Comparison of ENCODE assay signal across 12 cellular contexts in the genomic region with DNA sequence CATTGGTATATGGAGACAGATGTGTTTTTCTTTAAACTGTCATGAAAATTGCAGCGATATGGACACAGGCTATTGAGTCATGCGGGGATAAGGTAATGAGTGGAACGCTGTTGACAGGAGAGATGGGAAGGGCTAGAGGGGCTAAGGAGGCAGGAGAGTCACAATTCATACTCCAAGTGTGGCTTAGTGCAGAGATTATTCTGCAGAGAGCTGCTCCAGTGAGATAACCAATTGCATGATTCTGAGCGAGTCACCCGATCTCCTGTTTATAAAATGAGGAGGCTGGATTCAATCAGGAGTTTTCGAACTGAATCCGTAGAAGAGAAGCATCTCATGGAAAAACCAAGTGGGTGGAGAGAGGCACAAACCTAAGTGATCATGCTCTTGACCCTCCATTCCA.
DNase-seq lines count a peak whose midpoint lies in the region; ATAC-seq, FAIRE-seq and TF ChIP-seq lines count a peak whose summit lies in the region.
"Had no signal": no experiment of that assay in that cellular context is flagged by ENCODE, and none has a peak within 500 bp of the region (broad histone marks: within the 10 kb centered on the region; RNA-seq: fewer than 3 reads in every experiment).

No MANE protein-coding gene starts in this region.

- H2AFZ ChIP-seq in PC-3 (ENCODE audit: low read length) = no peak overlapping the region; the same call in 1 of the 2 replicates
- peak overlapping the region; percentile 10 for H2AFZ ChIP-seq in endothelial cell of umbilical vein (ENCODE audit: low read depth, low read length)

- H3K9me2 ChIP-seq in PC-3 (replicated peaks; ENCODE audit: low read length) = no peaks in the 10 kb centered on the region; the same call in 1 of the 2 replicates

- no peak for TF ChIP-seq POLR2A in endothelial cell of umbilical vein (IDR thresholded peaks at IDR 0.05; ENCODE audit: low read depth, low read length)

- POLR2A ChIA-PET in CD8-positive, alpha-beta memory T cell (lab: Charles Lee) = no interaction called here
- POLR2A ChIA-PET in PC-3 (lab: Charles Lee; ENCODE audit: unreplicated experiment) = no interaction called here
- POLR2A ChIA-PET in endothelial cell of umbilical vein (lab: Charles Lee) = no interaction called here
- POLR2A ChIA-PET in naive thymus-derived CD8-positive, alpha-beta T cell (lab: Charles Lee) = no interaction called here

- peak overlapping the region; percentile 39; the same call in 1 of the 2 replicates for H3K4me2 ChIP-seq in PC-3 (ENCODE audit: low read length)
- H3K4me2 ChIP-seq in endothelial cell of umbilical vein (ENCODE audit: insufficient read depth, low read length) = no peak overlapping the region

- intact Hi-C loops in PC-3 (cut with micrococcal nuclease) = no loop called here
- intact Hi-C loops in endothelial cell of umbilical vein (cut with micrococcal nuclease) = no loop called here
- intact Hi-C loops in Right ventricle myocardium superior (cut with DNase I) = no loop called here

- no peak for FAIRE-seq in endothelial cell of umbilical vein (lab: Jason Lieb, UNC)
- FAIRE-seq in urothelium cell line (lab: Jason Lieb, UNC) = no peak

- peaks cover 8 to 24% (median 11%) of the 10 kb centered on the region in 3 donors for H3K36me3 Mint-ChIP-seq in CD8-positive, alpha-beta memory T cell
- H3K36me3 Mint-ChIP-seq in naive thymus-derived CD8-positive, alpha-beta T cell = peaks cover 0 to 24% (median 15%) of the 10 kb centered on the region in 3 donors

- peaks cover 11 to 22% (median 18%) of the 10 kb centered on the region in 5 donors for H3K9me3 Mint-ChIP-seq in CD8-positive, alpha-beta memory T cell
- H3K9me3 Mint-ChIP-seq in naive thymus-derived CD8-positive, alpha-beta T cell = peaks cover 8 to 34% (median 23%) of the 10 kb centered on the region in 9 donors

- no peaks in the 10 kb centered on the region for H3K27me3 ChIP-seq in CD8-positive, alpha-beta memory T cell (ENCODE audit: insufficient read depth, low read length, poor library complexity, severe bottlenecking)
- H3K27me3 ChIP-seq in PC-3 (ENCODE audit: low read length) = no peaks in the 10 kb centered on the region
- no peaks in the 10 kb centered on the region for H3K27me3 ChIP-seq in endothelial cell of umbilical vein (ENCODE audit: control insufficient read depth in 2 of 2, insufficient read depth in 2 of 2, low read length in 2 of 2)
- H3K27me3 ChIP-seq in BE2C = no peaks in the 10 kb centered on the region
- H3K27me3 ChIP-seq: colonic mucosa, suprapubic skin had no signal

- no peak for DNase-seq in CD8-positive, alpha-beta memory T cell
- peak; percentile 63 for DNase-seq in PC-3
- DNase-seq in endothelial cell of umbilical vein (ENCODE audit: low read depth, low spot score) = no peak
- DNase-seq in naive thymus-derived CD8-positive, alpha-beta T cell = no peak
- no peak for DNase-seq in BE2C
- no peak for DNase-seq in urothelium cell line (ENCODE audit: low spot score)
- no peak for DNase-seq in Right ventricle myocardium superior
- DNase-seq: activated CD4-positive, alpha-beta T cell treated with anti-CD3 and anti-CD28 coated beads, Interleukin-2, amount 50 U/mL, for 48 hours; activated naive CD4-positive, alpha-beta T cell; colonic mucosa had no signal

- ATAC-seq in PC-3 (peak; percentile 11; the same call in 1 of the 2 replicates), GM18909 (IDR thresholded peaks at IDR 0.05; ENCODE audit: poor library complexity, unreplicated experiment) (no peak), Right ventricle myocardium superior (ENCODE audit: poor library complexity) (no peak)
- no peak for ATAC-seq in naive thymus-derived CD8-positive, alpha-beta T cell

- no peaks in the 10 kb centered on the region for H3K9me3 ChIP-seq in CD8-positive, alpha-beta memory T cell (ENCODE audit: low read length)
- H3K9me3 ChIP-seq in PC-3 (ENCODE audit: low read length) (no peaks in the 10 kb centered on the region), endothelial cell of umbilical vein (replicated peaks; ENCODE audit: control insufficient read depth, insufficient read depth, low read length) (no peaks in the 10 kb centered on the region), BE2C (peaks cover 6% of the 10 kb centered on the region; the same call in 1 of the 2 replicates)
- H3K9me3 ChIP-seq: colonic mucosa, suprapubic skin had no signal

- H3F3A ChIP-seq in PC-3 (ENCODE audit: low read length, unreplicated experiment) = peaks cover 5% of the 10 kb centered on the region

- peaks cover 31 to 56% (median 55%) of the 10 kb centered on the region in 3 donors for H3K4me1 Mint-ChIP-seq in CD8-positive, alpha-beta memory T cell
- peaks cover 17 to 61% (median 30%) of the 10 kb centered on the region in 4 donors for H3K4me1 Mint-ChIP-seq in naive thymus-derived CD8-positive, alpha-beta T cell

- no peak overlapping the region for H3K4me3 ChIP-seq in CD8-positive, alpha-beta memory T cell (ENCODE audit: low read length)
- H3K4me3 ChIP-seq in PC-3 (ENCODE audit: low read length) (no peak overlapping the region), endothelial cell of umbilical vein (replicated peaks in 1 of 3; ENCODE audit: insufficient read depth in 1 of 3, low read depth in 1 of 3, low read length in 3 of 3) (no peak overlapping the region), BE2C (ENCODE audit: low read depth, low read length) (no peak overlapping the region)
- H3K4me3 ChIP-seq: colonic mucosa, suprapubic skin had no signal

- H3K9ac ChIP-seq in PC-3 (ENCODE audit: low read length) (no peak overlapping the region), endothelial cell of umbilical vein (replicated peaks; ENCODE audit: extremely low read depth, insufficient read depth, low read length) (no peak overlapping the region)

- CTCF ChIA-PET in CD8-positive, alpha-beta memory T cell (lab: Charles Lee) = interaction anchor here (2.5 to 3.4 kb wide), 2 partner anchors 11 to 1214 kb away, joined by 5 to 13 read pairs; no protein-coding TSS in a partner anchor
- CTCF ChIA-PET in PC-3 (lab: Charles Lee) = no interaction called here
- CTCF ChIA-PET in endothelial cell of umbilical vein (lab: Charles Lee) = no interaction called here

- no peaks in the 10 kb centered on the region for H3K79me2 ChIP-seq in PC-3 (ENCODE audit: low read length)
- H3K79me2 ChIP-seq in endothelial cell of umbilical vein (ENCODE audit: control insufficient read depth, insufficient read depth, low read length) = no peaks in the 10 kb centered on the region

- H3K36me3 ChIP-seq in CD8-positive, alpha-beta memory T cell (ENCODE audit: insufficient read depth, low read length) = no peaks in the 10 kb centered on the region
- H3K36me3 ChIP-seq in PC-3 (ENCODE audit: low read depth, low read length) = no peaks in the 10 kb centered on the region
- H3K36me3 ChIP-seq in endothelial cell of umbilical vein (ENCODE audit: control insufficient read depth in 2 of 2, extremely low read depth in 1 of 2, insufficient read depth in 2 of 2, low read length in 2 of 2) = no peaks in the 10 kb centered on the region
- no peaks in the 10 kb centered on the region for H3K36me3 ChIP-seq in BE2C
- H3K36me3 ChIP-seq: colonic mucosa, suprapubic skin had no signal

- no peak for TF ChIP-seq CTCF in PC-3 (conservative IDR thresholded peaks at IDR 0.05; ENCODE audit: low read depth, low read length)
- TF ChIP-seq CTCF in endothelial cell of umbilical vein (IDR thresholded peaks at IDR 0.05; ENCODE audit: extremely low read depth in 1 of 2, insufficient read depth in 1 of 2, low read depth in 1 of 2, low read length in 2 of 2) = no peak
- TF ChIP-seq CTCF in BE2C (IDR thresholded peaks at IDR 0.05; ENCODE audit: low read depth, low read length) = no peak

- no peak overlapping the region for H3K27ac ChIP-seq in CD8-positive, alpha-beta memory T cell (ENCODE audit: low read depth, low read length)
- H3K27ac ChIP-seq in PC-3 (ENCODE audit: low read length) (peak overlapping the region; percentile 61), endothelial cell of umbilical vein (ENCODE audit: insufficient read depth, low read depth, low read length) (no peak overlapping the region)
- H3K27ac ChIP-seq: colonic mucosa, suprapubic skin had no signal

- H3K27me3 Mint-ChIP-seq in CD8-positive, alpha-beta memory T cell = no peaks in the 10 kb centered on the region
- no peaks in the 10 kb centered on the region for H3K27me3 Mint-ChIP-seq in naive thymus-derived CD8-positive, alpha-beta T cell

- no peak overlapping the region for H3K4me3 Mint-ChIP-seq in CD8-positive, alpha-beta memory T cell
- H3K4me3 Mint-ChIP-seq in naive thymus-derived CD8-positive, alpha-beta T cell = no peak overlapping the region

- BruUV-seq in PC-3 (replicated peaks; lab: Mats Ljungman, UMichigan) = no TSS peak
- BruUV-seq in endothelial cell of umbilical vein (replicated peaks; lab: Mats Ljungman, UMichigan) = no TSS peak

- H4K20me1 ChIP-seq in PC-3 (ENCODE audit: low read length) = no peaks in the 10 kb centered on the region
- H4K20me1 ChIP-seq in endothelial cell of umbilical vein (replicated peaks; ENCODE audit: control insufficient read depth, extremely low read depth, insufficient read depth, low read length) = no peaks in the 10 kb centered on the region

- dilution Hi-C loops in endothelial cell of umbilical vein (cut with MboI; ENCODE audit: extremely low pct_ligation_motif_present, low sequenced_read_pairs) = no loop called here

- H3K4me1 ChIP-seq in CD8-positive, alpha-beta memory T cell (ENCODE audit: insufficient read depth, low read length) = peaks cover 33% of the 10 kb centered on the region
- H3K4me1 ChIP-seq in PC-3 (ENCODE audit: insufficient read depth, low read length) = peaks cover 50% of the 10 kb centered on the region
- H3K4me1 ChIP-seq in endothelial cell of umbilical vein (ENCODE audit: control insufficient read depth, extremely low read depth, insufficient read depth, low read length) = peaks cover 12% of the 10 kb centered on the region
- peaks cover 8% of the 10 kb centered on the region for H3K4me1 ChIP-seq in BE2C
- H3K4me1 ChIP-seq: colonic mucosa, suprapubic skin had no signal

- no peaks in the 10 kb centered on the region for H3K9me1 ChIP-seq in endothelial cell of umbilical vein (replicated peaks; ENCODE audit: control insufficient read depth, extremely low read depth, insufficient read depth, low read length)

- H3K27ac Mint-ChIP-seq in CD8-positive, alpha-beta memory T cell = peak overlapping the region in 7 of 8 donors; percentile 45 to 100 (median 99)
- peak overlapping the region in 9 of 10 donors; percentile 2 to 100 (median 93) for H3K27ac Mint-ChIP-seq in naive thymus-derived CD8-positive, alpha-beta T cell

TF ChIP-seq in endothelial cell of umbilical vein, 7 proteins besides CTCF, POLR2A, EP300 and RAD21 (continues in another document):
- TF ChIP-seq MYC (IDR thresholded peaks at IDR 0.05; ENCODE audit: low read depth, low read length) (no peak), POLR2AphosphoS5 (IDR thresholded peaks at IDR 0.05; ENCODE audit: insufficient read depth, low read depth, low read length) (no peak), JUN (IDR thresholded peaks at IDR 0.05; ENCODE audit: borderline replicate concordance, insufficient read depth, insufficient read length, low read depth) (no peak), FOS (IDR thresholded peaks at IDR 0.05; ENCODE audit: borderline replicate concordance, insufficient read depth, low read length) (no peak), GATA2 (IDR thresholded peaks at IDR 0.05; ENCODE audit: insufficient read depth, insufficient read length, low read depth, low read length) (no peak)
